21 cellular contexts compared by ENCODE assay signal in genomic region chr2:46711156-46711555, GRCh38.
"Had no signal": no experiment of that assay in that cellular context is flagged by ENCODE, and none has a peak within 500 bp of the region (broad histone marks: within the 10 kb centered on the region; RNA-seq: fewer than 3 reads in every experiment).

No MANE protein-coding gene starts in this region.

- H3K4me3 Mint-ChIP-seq: activated T-cell treated with anti-CD3 and anti-CD28 coated beads, Interleukin-2, amount 50 U/mL, for 72 hours; natural killer cell treated with Interleukin-12 subunit alpha and Interleukin-12 subunit beta and Interleukin-15 and Interleukin-18, amount 100 ng/mL, for 72 hours; type B pancreatic cell had no signal

- H3K4me3 ChIP-seq: gastrocnemius medialis, left ventricle myocardium inferior, ovary, prostate gland, thoracic aorta had no signal

- H3K27me3 Mint-ChIP-seq: natural killer cell treated with Interleukin-12 subunit alpha and Interleukin-12 subunit beta and Interleukin-15 and Interleukin-18, amount 100 ng/mL, for 72 hours; type B pancreatic cell had no signal

- DNase-seq: activated CD4-positive, alpha-beta T cell treated with anti-CD3 and anti-CD28 coated beads, Interleukin-2, amount 50 U/mL, for 48 hours; activated gamma-delta T cell; activated naive CD4-positive, alpha-beta T cell treated with anti-CD3 and anti-CD28 coated beads, Interleukin-2, amount 50 U/mL, for 16 hours; activated T-cell treated with anti-CD3 and anti-CD28 coated beads, Interleukin-2, amount 50 U/mL, for 72 hours; aorta; brain microvascular endothelial cell; central memory CD4-positive, alpha-beta T cell; gastrocnemius medialis; hippocampal formation; left ventricle myocardium inferior; midbrain; ovary; stimulated activated CD4-positive, alpha-beta T cell treated with anti-CD3 and anti-CD28 coated beads, Interleukin-2, amount 100 ng/mL, for 48 hours; stimulated activated CD8-positive, alpha-beta memory T cell treated with anti-CD3 and anti-CD28 coated beads, Interleukin-4, amount 100 ng/mL, for 48 hours; stimulated activated naive CD4-positive, alpha-beta T cell; T-helper 9 cell had no signal

- FAIRE-seq: colon had no signal

- H3K9me3 ChIP-seq: gastrocnemius medialis, ovary, prostate gland, thoracic aorta had no signal

- H3K27ac ChIP-seq: brain microvascular endothelial cell, gastrocnemius medialis, left ventricle myocardium inferior, ovary, prostate gland, thoracic aorta had no signal

- H3K27ac Mint-ChIP-seq: activated T-cell treated with anti-CD3 and anti-CD28 coated beads, Interleukin-2, amount 50 U/mL, for 72 hours; natural killer cell treated with Interleukin-12 subunit alpha and Interleukin-12 subunit beta and Interleukin-15 and Interleukin-18, amount 100 ng/mL, for 72 hours; type B pancreatic cell had no signal

- H3K27me3 ChIP-seq: brain microvascular endothelial cell, gastrocnemius medialis, ovary had no signal

- H3K36me3 ChIP-seq: brain microvascular endothelial cell, gastrocnemius medialis, left ventricle myocardium inferior, ovary, prostate gland, thoracic aorta had no signal
